ENCODE assay signal across 24 cellular contexts in genomic region chr14:76595266-76595665, GRCh38.
DNase-seq lines count a peak whose midpoint lies in the region; ATAC-seq and TF ChIP-seq lines count a peak whose summit lies in the region.
"Had no signal": no experiment of that assay in that cellular context is flagged by ENCODE, and none has a peak within 500 bp of the region (broad histone marks: within the 10 kb centered on the region; RNA-seq: fewer than 3 reads in every experiment).

No MANE protein-coding gene starts in this region.

- H3K18ac ChIP-seq in mesendoderm (ENCODE audit: low read length) = no peak overlapping the region

- 8 to 18% methylated on average over 5 of the region's 5 CpGs for WGBS in GM23248 (ENCODE audit: low coverage in 1 of 2, low lambda C conversion rate in 2 of 2, missing lambda C conversion rate in 2 of 2), 2 experiments
- no CpG with 5 or more reads among the region's 5 CpGs for WGBS in mesendoderm (ENCODE audit: extremely low coverage, insufficient coverage, low lambda C conversion rate)

- no peaks in the 10 kb centered on the region for H4K20me1 ChIP-seq in GM23248 (ENCODE audit: insufficient read depth)

- H3K4me3 ChIP-seq in GM23248 (no peak overlapping the region), NB4 (ENCODE audit: low read depth, low read length) (no peak overlapping the region), mesendoderm (ENCODE audit: low read length) (no peak overlapping the region)
- H3K4me3 ChIP-seq: K562, PC-9, SJSA1 had no signal

- no peak overlapping the region for H3K4ac ChIP-seq in mesendoderm (ENCODE audit: low read depth, low read length)

- H3K79me1 ChIP-seq in mesendoderm (ENCODE audit: low read length) = no peaks in the 10 kb centered on the region

- H3K27me3 ChIP-seq in GM23248 (replicated peaks; ENCODE audit: insufficient read depth) (peaks cover 6% of the 10 kb centered on the region; the same call in 1 of the 2 replicates), mesendoderm (ENCODE audit: insufficient read depth, low read length, poor library complexity) (no peaks in the 10 kb centered on the region)
- H3K27me3 ChIP-seq: SJSA1 had no signal

- no peak overlapping the region for H2BK5ac ChIP-seq in mesendoderm (ENCODE audit: low read length)

- no peak overlapping the region for H2AK5ac ChIP-seq in mesendoderm (ENCODE audit: low read length)

- H3K56ac ChIP-seq in mesendoderm (ENCODE audit: low read length) = no peak overlapping the region

- H4K5ac ChIP-seq in mesendoderm (ENCODE audit: low read length) = no peak overlapping the region

- H3K4me1 ChIP-seq in GM23248 (ENCODE audit: insufficient read depth) (no peaks in the 10 kb centered on the region), mesendoderm (ENCODE audit: control insufficient read depth, low read depth, low read length) (no peaks in the 10 kb centered on the region)
- H3K4me1 ChIP-seq: Caco-2, SJSA1 had no signal

- no peak overlapping the region for H2BK120ac ChIP-seq in mesendoderm (ENCODE audit: low read depth, low read length)

- TF ChIP-seq CTCF in NB4 (IDR thresholded peaks at IDR 0.05; ENCODE audit: low read depth, low read length) = no peak

- H4K8ac ChIP-seq in mesendoderm (ENCODE audit: low read depth, low read length) = no peak overlapping the region

- H3K9ac ChIP-seq in GM23248 (no peak overlapping the region), mesendoderm (ENCODE audit: low read length) (no peak overlapping the region)

- H3K79me2 ChIP-seq in GM23248 (ENCODE audit: insufficient read depth) (no peaks in the 10 kb centered on the region), mesendoderm (ENCODE audit: control insufficient read depth, insufficient read depth, low read length) (no peaks in the 10 kb centered on the region)

- H3K36me3 ChIP-seq in GM23248 (ENCODE audit: low read depth) (no peaks in the 10 kb centered on the region), mesendoderm (ENCODE audit: control insufficient read depth, insufficient read depth, low read length) (no peaks in the 10 kb centered on the region)
- H3K36me3 ChIP-seq: SJSA1 had no signal

- H3K9me2 ChIP-seq in GM23248 (ENCODE audit: insufficient read depth) = no peaks in the 10 kb centered on the region

- no peak for ATAC-seq in HG03378 (IDR thresholded peaks at IDR 0.05; ENCODE audit: unreplicated experiment)
- ATAC-seq: CD8-positive, alpha-beta T cell; K562; Right ventricle myocardium inferior had no signal

- H3K9me3 ChIP-seq in GM23248 (ENCODE audit: low read depth) = no peaks in the 10 kb centered on the region
- H3K9me3 ChIP-seq: Caco-2, SJSA1 had no signal

- H2AFZ ChIP-seq in GM23248 = no peak overlapping the region
- H2AFZ ChIP-seq: PC-9 had no signal

- H3K27ac ChIP-seq in GM23248 (no peak overlapping the region), mesendoderm (ENCODE audit: low read depth, low read length) (no peak overlapping the region)
- H3K27ac ChIP-seq: C4-2B, PC-9, SJSA1 had no signal

- no peak overlapping the region for H3K4me2 ChIP-seq in GM23248 (ENCODE audit: unreplicated experiment)
- no peak overlapping the region for H3K4me2 ChIP-seq in mesendoderm (ENCODE audit: low read length)
- H3K4me2 ChIP-seq: PC-9 had no signal

- no peak overlapping the region for H3K23ac ChIP-seq in mesendoderm (ENCODE audit: low read length)

- DNase-seq in GM23248 = peak; percentile 1
- DNase-seq in NB4 (ENCODE audit: low read depth) = peak; percentile 26
- peak; percentile 11 for DNase-seq in islet precursor cell
- no peak for DNase-seq in NCI-H69 (lab: John Stamatoyannopoulos, UW)
- DNase-seq in UCSD-AML1 (lab: John Stamatoyannopoulos, UW; ENCODE audit: unreplicated experiment) = no peak
- DNase-seq in mesendoderm = no peak
- DNase-seq: Caco-2; CD8-positive, alpha-beta T cell; EL; GDM1; H9; Kasumi-1; NCI-H1105 treated with DMSO at 0.1 percent for 48 hours; NCI-H2029; NCI-H446; NCI-H524 treated with DMSO at 0.1 percent for 48 hours; NCI-H82; NK-92 treated with Interleukin-12 subunit alpha and Interleukin-12 subunit beta, amount 100 ng/mL, for 24 hours; PC-9 had no signal

- in situ Hi-C loops in GM23248 (cut with MboI) = no loop called here

- no peak for TF ChIP-seq POLR2A in NB4 (IDR thresholded peaks at IDR 0.05; ENCODE audit: extremely low read depth, insufficient read length)

- no peaks in the 10 kb centered on the region for H3F3A ChIP-seq in GM23248 (ENCODE audit: insufficient read depth)

- no peak overlapping the region for H2BK15ac ChIP-seq in mesendoderm (replicated peaks; ENCODE audit: low read depth)

Comparison
In these comparisons a context has a peak if more than half of its experiments do, and no peak if none do; other contexts are left out.
1. DNase-seq: peak in GM23248 (single experiment), NB4 (single experiment) and islet precursor cell (single experiment); none in NCI-H69 (single experiment), UCSD-AML1 (single experiment) and mesendoderm (single experiment).